8 cellular contexts compared by ENCODE assay signal in the genomic region with DNA sequence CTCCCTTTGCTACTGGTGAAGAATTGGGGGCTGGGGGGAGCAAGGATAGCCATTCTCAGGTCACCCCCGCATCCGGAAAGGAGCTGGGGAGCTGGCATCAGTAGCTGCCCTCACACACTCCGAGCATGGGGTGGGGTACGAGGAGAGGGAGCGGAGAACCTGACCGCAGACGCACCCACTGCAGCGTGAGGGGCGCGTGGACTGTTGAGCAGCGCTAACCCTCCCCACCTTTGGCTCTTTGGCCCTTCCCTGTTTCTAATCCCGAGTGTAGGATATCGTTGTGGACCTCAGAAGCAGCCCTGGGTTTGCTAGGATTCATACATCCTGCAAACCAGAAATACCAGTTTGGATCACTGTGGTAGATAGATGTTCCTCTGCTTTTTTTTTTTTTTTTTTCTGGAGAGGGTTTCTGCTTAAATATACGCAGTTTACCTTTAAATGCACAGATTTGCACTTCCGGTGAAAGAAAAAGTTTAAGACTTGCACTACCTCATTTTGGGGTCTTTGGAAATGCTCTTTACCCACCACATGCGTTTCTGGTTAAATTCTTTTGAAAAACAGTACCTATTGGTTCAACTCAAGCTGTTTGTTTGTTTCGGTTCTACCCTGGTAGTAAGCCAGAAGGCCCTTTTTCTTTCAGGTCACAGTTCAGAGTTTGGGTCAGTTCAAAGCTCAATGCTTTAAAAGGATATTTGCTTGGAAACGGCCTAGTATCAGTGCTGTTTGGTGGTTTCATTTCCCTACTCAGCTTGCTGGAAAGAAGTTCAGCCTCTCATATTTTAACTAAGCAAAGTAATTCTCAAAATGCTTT. TPM values are rescaled to one million over a fixed set of nuclear protein-coding genes. Genes with fewer than 3 reads are reported as not detected.
DNase-seq lines count a peak whose midpoint lies in the region; ATAC-seq and TF ChIP-seq lines count a peak whose summit lies in the region.

No MANE protein-coding gene starts in this region.

- no peaks in the 10 kb centered on the region for H3K27me3 Mint-ChIP-seq in progenitor cell of endocrine pancreas

- H3K27me3 ChIP-seq in heart right ventricle = no peaks in the 10 kb centered on the region

- no peaks in the 10 kb centered on the region for H3K36me3 ChIP-seq in heart right ventricle

- no peaks in the 10 kb centered on the region for H3K9me3 Mint-ChIP-seq in activated naive CD4-positive, alpha-beta T cell treated with anti-CD3 and anti-CD28 coated beads, Interleukin-2, amount 50 U/mL, for 72 hours
- no peaks in the 10 kb centered on the region for H3K9me3 Mint-ChIP-seq in progenitor cell of endocrine pancreas (ENCODE audit: low read depth)

- no peak for DNase-seq in AG04449 (ENCODE audit: low read depth, low spot score)
- DNase-seq in NCI-H510A treated with DMSO at 0.1 percent for 48 hours (lab: John Stamatoyannopoulos, UW) = peak; percentile 85
- no peak for DNase-seq in activated naive CD4-positive, alpha-beta T cell treated with anti-CD3 and anti-CD28 coated beads, Interleukin-2, amount 50 U/mL, for 72 hours (ENCODE audit: low spot score in 2 of 2)
- peak in 1 of 2 donors; percentile 32 for DNase-seq in heart right ventricle
- DNase-seq in progenitor cell of endocrine pancreas (ENCODE audit: low spot score, unreplicated experiment) = peak; percentile 29
- no peak for DNase-seq in NCI-H1436 (lab: John Stamatoyannopoulos, UW)

- H3K4me1 ChIP-seq in heart right ventricle = peaks cover 12 to 58% (median 52%) of the 10 kb centered on the region in 9 donors

- CTCF ChIA-PET in AG04449 (lab: Yijun Ruan, JAX) = interaction anchor here (0.7 to 1.2 kb wide), 6 partner anchors 8 to 438 kb away, joined by 3 read pairs; no protein-coding TSS in a partner anchor

- POLR2A ChIA-PET in AG04449 (lab: Yijun Ruan, JAX) = interaction anchor here (0.6 to 1.8 kb wide), 3 partner anchors 9 to 84 kb away, joined by 3 to 6 read pairs (median 5); no protein-coding TSS in a partner anchor

- 1% methylated on average over 18 of the region's 18 CpGs for WGBS in heart right ventricle, 2 donors

- intact Hi-C loops in heart right ventricle (cut with DNase I) = loop anchor here in 5 of 10 donors (1.0 to 10.0 kb wide), 5 partner anchors 15 to 1389 kb away; a partner anchor contains a TSS

- H3K4me3 Mint-ChIP-seq in progenitor cell of endocrine pancreas (ENCODE audit: low read depth) = peak overlapping the region; percentile 91

- no peaks in the 10 kb centered on the region for H3K9me3 ChIP-seq in heart right ventricle

- H3K4me1 Mint-ChIP-seq in progenitor cell of endocrine pancreas (ENCODE audit: low read depth) = peaks cover 30% of the 10 kb centered on the region

- peaks cover 8 to 19% of the 10 kb centered on the region in 2 donors for H3K36me3 Mint-ChIP-seq in activated naive CD4-positive, alpha-beta T cell treated with anti-CD3 and anti-CD28 coated beads, Interleukin-2, amount 50 U/mL, for 72 hours
- H3K36me3 Mint-ChIP-seq in progenitor cell of endocrine pancreas (ENCODE audit: insufficient read depth) = peaks cover 2% of the 10 kb centered on the region

- H3K27ac Mint-ChIP-seq in activated naive CD4-positive, alpha-beta T cell treated with anti-CD3 and anti-CD28 coated beads, Interleukin-2, amount 50 U/mL, for 72 hours = peak overlapping the region; percentile 89 to 93
- peak overlapping the region; percentile 96 for H3K27ac Mint-ChIP-seq in progenitor cell of endocrine pancreas

- H3K4me3 ChIP-seq in AG04449 (ENCODE audit: low read depth, low read length) = peak overlapping the region; percentile 88
- peak overlapping the region; percentile 67 to 98 (median 95) for H3K4me3 ChIP-seq in heart right ventricle

- ATAC-seq in GM18519 (IDR thresholded peaks at IDR 0.05; ENCODE audit: low FRiP score, unreplicated experiment) (peak; percentile 11), HG03095 (IDR thresholded peaks at IDR 0.05; ENCODE audit: unreplicated experiment) (peak; percentile 44), heart right ventricle (peak; percentile 11 to 69 (median 34))
- ATAC-seq in activated naive CD4-positive, alpha-beta T cell treated with anti-CD3 and anti-CD28 coated beads, Interleukin-2, amount 50 U/mL, for 72 hours = peak; percentile 20 to 36

- TF ChIP-seq CTCF in AG04449 (IDR thresholded peaks at IDR 0.05; ENCODE audit: insufficient read depth, low read length, missing control alignments) (no peak), heart right ventricle (IDR thresholded peaks at IDR 0.05) (no peak), progenitor cell of endocrine pancreas (IDR thresholded peaks at IDR 0.05; ENCODE audit: unreplicated experiment) (no peak)

- peak overlapping the region; percentile 74 to 97 (median 94) for H3K27ac ChIP-seq in heart right ventricle

RNA-seq across cellular contexts. Expression of a gene that starts 0.8 kb away (rescaled TPM):
- total RNA-seq in activated naive CD4-positive, alpha-beta T cell treated with anti-CD3 and anti-CD28 coated beads, Interleukin-2, amount 50 U/mL, for 72 hours = 10 to 100 TPM; 23.9 to 32.2 TPM
- total RNA-seq in heart right ventricle (10 to 100 TPM; 17.7 to 29.6 (median 24.7) TPM), progenitor cell of endocrine pancreas (34.5 and 35.6 TPM in 2 replicates)
- 10 to 100 TPM in 1 of 2 donors, 1 to 10 TPM in 1; 2.1 to 10.8 TPM for polyA plus RNA-seq in heart right ventricle

RNA-seq across cellular contexts. Expression of a gene that starts 33.2 kb away (rescaled TPM):
- total RNA-seq in activated naive CD4-positive, alpha-beta T cell treated with anti-CD3 and anti-CD28 coated beads, Interleukin-2, amount 50 U/mL, for 72 hours = 10 to 100 TPM; 15.3 to 16.6 TPM
- total RNA-seq in heart right ventricle (under 1 TPM in 6 of 10 donors, not detected in 4; 0.13 to 0.30 (median 0.24) TPM), progenitor cell of endocrine pancreas (3.1 and 4.0 TPM in 2 replicates)
- under 1 TPM in 1 of 2 donors, not detected in 1; 0.06 TPM for polyA plus RNA-seq in heart right ventricle

Comparison
In these comparisons a context has a peak if more than half of its experiments do, and no peak if none do; other contexts are left out.
1. DNase-seq: peak in NCI-H510A treated with DMSO at 0.1 percent for 48 hours (single experiment) and progenitor cell of endocrine pancreas (single experiment); none in AG04449 (single experiment), activated naive CD4-positive, alpha-beta T cell treated with anti-CD3 and anti-CD28 coated beads, Interleukin-2, amount 50 U/mL, for 72 hours (0 of 2) and NCI-H1436 (single experiment).
2. Peak in every context shown above with its lines, with median percentiles within 50 percentile points of each other: ATAC-seq.